ENCODE assay signal across 25 cellular contexts in the genomic region with DNA sequence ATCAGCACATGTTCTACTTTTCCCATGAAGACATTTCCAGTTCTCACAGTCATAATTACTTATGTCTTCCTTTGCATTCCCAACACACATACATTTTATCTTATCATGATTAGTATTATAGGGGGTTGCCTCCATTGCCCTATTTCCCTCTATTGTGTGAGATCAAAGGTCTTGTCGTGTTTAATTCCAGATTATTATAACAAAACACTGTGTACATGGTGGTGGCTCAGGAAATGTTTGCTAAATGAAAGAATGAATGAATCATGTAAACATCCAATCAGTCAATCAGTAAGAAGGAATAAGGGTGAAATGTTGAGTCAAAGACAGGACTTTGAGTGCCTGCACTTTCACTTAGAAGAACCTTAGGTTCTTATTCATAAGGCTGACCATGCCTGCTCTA.
"Had no signal": no experiment of that assay in that cellular context is flagged by ENCODE, and none has a peak within 500 bp of the region (broad histone marks: within the 10 kb centered on the region; RNA-seq: fewer than 3 reads in every experiment).

No MANE protein-coding gene starts in this region.

- ATAC-seq: esophagus mucosa; gastrocnemius medialis; heart right ventricle; left cardiac atrium; left lung; left ventricle myocardium superior; lower lobe of right lung; naive thymus-derived CD4-positive, alpha-beta T cell had no signal

- H3K4me1 ChIP-seq: colonic mucosa, esophagus squamous epithelium, gastrocnemius medialis, heart right ventricle, left lung, lower lobe of right lung had no signal

- H3K27me3 ChIP-seq: colonic mucosa, dorsolateral prefrontal cortex, esophagus squamous epithelium, gastrocnemius medialis, heart right ventricle, left lung had no signal

- FAIRE-seq: islet of Langerhans, keratinocyte had no signal

- H3K4me3 ChIP-seq: colonic mucosa, dorsolateral prefrontal cortex, esophagus squamous epithelium, gastrocnemius medialis, heart right ventricle, left lung, lower lobe of right lung had no signal

- H3K9me3 ChIP-seq: colonic mucosa, esophagus squamous epithelium, gastrocnemius medialis, heart right ventricle, left lung, lower lobe of right lung had no signal

- H3K36me3 ChIP-seq: colonic mucosa, esophagus squamous epithelium, gastrocnemius medialis, heart right ventricle, left lung, lower lobe of right lung had no signal

- DNase-seq: colonic mucosa; cortex of kidney; dorsolateral prefrontal cortex; effector CD4-positive, alpha-beta T cell; effector memory CD4-positive, alpha-beta T cell; erythroblast; esophagus squamous epithelium; foreskin fibroblast; foreskin melanocyte; gastrocnemius medialis; glutamatergic neuron; head of caudate nucleus; heart right ventricle; hippocampal formation; left cardiac atrium; left lung; left ventricle myocardium superior; lower lobe of right lung; mesendoderm; midbrain; naive thymus-derived CD4-positive, alpha-beta T cell had no signal

- H3K27ac ChIP-seq: colonic mucosa, dorsolateral prefrontal cortex, epithelial cell of prostate, esophagus squamous epithelium, gastrocnemius medialis, heart right ventricle, left lung, lower lobe of right lung had no signal
